Comparison of ENCODE assay signal across 17 cellular contexts in the genomic region with DNA sequence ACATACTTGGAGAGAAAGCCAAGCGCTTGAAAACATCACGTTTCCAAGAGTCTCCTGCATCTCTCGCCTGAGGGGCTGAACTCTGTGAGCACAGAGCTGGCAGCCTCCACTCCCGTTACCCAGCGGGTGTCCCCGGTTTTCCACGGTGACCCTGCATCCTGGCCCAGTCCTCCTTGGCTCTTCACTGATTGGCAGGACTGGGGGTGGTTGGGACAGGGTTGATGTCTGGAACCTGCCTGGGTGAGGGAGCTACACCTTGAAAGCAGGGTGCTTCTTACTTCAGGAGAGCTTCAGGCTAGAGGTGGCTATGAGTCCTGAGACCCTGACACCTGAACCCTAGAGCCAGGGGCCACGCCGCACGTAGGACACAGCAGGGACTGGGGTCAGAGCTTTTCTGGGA.
"Had no signal": no experiment of that assay in that cellular context is flagged by ENCODE, and none has a peak within 500 bp of the region (broad histone marks: within the 10 kb centered on the region; RNA-seq: fewer than 3 reads in every experiment).

No MANE protein-coding gene starts in this region.

- H3K27ac Mint-ChIP-seq: activated CD4-positive, alpha-beta T cell treated with anti-CD3 and anti-CD28 coated beads, Interleukin-2, amount 10 ng/mL, durations not matched to agents 7 days and 5 days; activated CD8-positive, alpha-beta T cell treated with anti-CD3 and anti-CD28 coated beads, Interleukin-2, amount 10 ng/mL, durations not matched to agents 7 days and 5 days; activated naive CD8-positive, alpha-beta T cell treated with anti-CD3 and anti-CD28 coated beads for 36 hours; activated T-helper 1 cell treated with anti-CD3 and anti-CD28 coated beads, Interleukin-12 subunit alpha, Interleukin-12 subunit beta, Interleukin-2, Interleukin-4 antibody, amounts not matched to agents 30 ng/mL and 10 ng/mL and 1 ng/mL, durations not matched to agents 14 hours and 24 hours and 36 hours; nephron had no signal

- H3K36me3 ChIP-seq: breast epithelium, tibial artery, WERI-Rb-1 had no signal

- H3K9me3 Mint-ChIP-seq: activated CD4-positive, alpha-beta T cell treated with anti-CD3 and anti-CD28 coated beads, Interleukin-2, amount 10 ng/mL, durations not matched to agents 7 days and 5 days; activated naive CD8-positive, alpha-beta T cell treated with anti-CD3 and anti-CD28 coated beads for 36 hours; activated T-helper 1 cell treated with anti-CD3 and anti-CD28 coated beads, Interleukin-12 subunit alpha, Interleukin-12 subunit beta, Interleukin-2, Interleukin-4 antibody, amounts not matched to agents 30 ng/mL and 10 ng/mL and 1 ng/mL, durations not matched to agents 14 hours and 24 hours and 36 hours; nephron had no signal

- H3K36me3 Mint-ChIP-seq: activated naive CD8-positive, alpha-beta T cell treated with anti-CD3 and anti-CD28 coated beads for 36 hours had no signal

- H3K4me1 ChIP-seq: breast epithelium had no signal

- H3K27ac ChIP-seq: breast epithelium, tibial artery, WERI-Rb-1 had no signal

- H3K27me3 ChIP-seq: breast epithelium, tibial artery had no signal

- ATAC-seq: activated CD8-positive, alpha-beta T cell treated with anti-CD3 and anti-CD28 coated beads, Interleukin-2, amount 10 ng/mL, durations not matched to agents 7 days and 5 days; left lobe of liver; stimulated activated naive CD8-positive, alpha-beta T cell treated with anti-CD3 and anti-CD28 coated beads, Interleukin-15, Interleukin-2, amounts not matched to agents 100 U/mL and 50 U/mL, for 24 hours had no signal

- H3K4me3 Mint-ChIP-seq: activated CD4-positive, alpha-beta T cell treated with anti-CD3 and anti-CD28 coated beads, Interleukin-2, amount 10 ng/mL, durations not matched to agents 7 days and 5 days; activated CD8-positive, alpha-beta T cell treated with anti-CD3 and anti-CD28 coated beads, Interleukin-2, amount 10 ng/mL, durations not matched to agents 7 days and 5 days; activated naive CD8-positive, alpha-beta T cell treated with anti-CD3 and anti-CD28 coated beads for 36 hours; activated T-helper 1 cell treated with anti-CD3 and anti-CD28 coated beads, Interleukin-12 subunit alpha, Interleukin-12 subunit beta, Interleukin-2, Interleukin-4 antibody, amounts not matched to agents 30 ng/mL and 10 ng/mL and 1 ng/mL, durations not matched to agents 14 hours and 24 hours and 36 hours; nephron had no signal

- H3K9me3 ChIP-seq: breast epithelium, tibial artery had no signal

- DNase-seq: activated CD4-positive, alpha-beta T cell treated with anti-CD3 and anti-CD28 coated beads, Interleukin-2, amount 10 ng/mL, durations not matched to agents 7 days and 5 days; activated CD4-positive, CD25-positive, alpha-beta regulatory T cell treated with anti-CD3 and anti-CD28 coated beads, Interleukin-2, amount 50 U/mL, for 72 hours; activated CD8-positive, alpha-beta T cell treated with anti-CD3 and anti-CD28 coated beads, Interleukin-2, amount 10 ng/mL, durations not matched to agents 7 days and 5 days; activated naive CD8-positive, alpha-beta T cell treated with anti-CD3 and anti-CD28 coated beads for 36 hours; cerebellar nuclear complex; foreskin fibroblast; midbrain; occipital lobe; stimulated activated CD4-positive, alpha-beta T cell treated with anti-CD3 and anti-CD28 coated beads, Interleukin-4, amount 100 ng/mL, for 1 hour; stimulated activated naive CD8-positive, alpha-beta T cell treated with anti-CD3 and anti-CD28 coated beads, Interleukin-15, Interleukin-2, amounts not matched to agents 100 U/mL and 50 U/mL, for 24 hours; T-helper 1 cell; WERI-Rb-1 had no signal

- H3K4me1 Mint-ChIP-seq: activated CD4-positive, alpha-beta T cell treated with anti-CD3 and anti-CD28 coated beads, Interleukin-2, amount 10 ng/mL, durations not matched to agents 7 days and 5 days; activated naive CD8-positive, alpha-beta T cell treated with anti-CD3 and anti-CD28 coated beads for 36 hours had no signal

- H3K4me3 ChIP-seq: breast epithelium, tibial artery had no signal
